8 cellular contexts compared by ENCODE assay signal in genomic region chr14:64540208-64541202, GRCh38. TPM values are rescaled to one million over a fixed set of nuclear protein-coding genes. Genes with fewer than 3 reads are reported as not detected.
DNase-seq lines count a peak whose midpoint lies in the region; ATAC-seq and TF ChIP-seq lines count a peak whose summit lies in the region.

HSPA2 (plus strand) TSS chr14:64540741; CDS start chr14:64540850, 109 bp downstream.

- H3K9me3 Mint-ChIP-seq in WTC11: peaks cover 19% of the 10 kb centered on the region
- H3K9me3 Mint-ChIP-seq in immature natural killer cell: peaks cover 0 to 2% (median 0%) of the 10 kb centered on the region in 6 donors

- H3K27ac Mint-ChIP-seq in WTC11 (peak within 1 kb of the TSS; percentile 100), immature natural killer cell (peak within 1 kb of the TSS; percentile 75 to 96 (median 82))

- ATAC-seq in GM18502 (IDR thresholded peaks at IDR 0.05; ENCODE audit: poor library complexity, unreplicated experiment): peak; percentile 95
- ATAC-seq in HG02970 (IDR thresholded peaks at IDR 0.05; ENCODE audit: low FRiP score, unreplicated experiment): peak; percentile 87
- ATAC-seq in WTC11: peak; percentile 93

- no peak for TF ChIP-seq CTCF in WTC11 (IDR thresholded peaks at IDR 0.05)

- peak within 1 kb of the TSS; percentile 88 for H3K27ac ChIP-seq in caudate nucleus (ENCODE audit: low read depth, low read length)

- CTCF ChIA-PET in WTC11 (lab: Charles Lee): interaction anchor here (0.6 to 1.6 kb wide), 24 partner anchors 8 to 282 kb away, joined by 3 to 19 read pairs (median 3); no protein-coding TSS in a partner anchor

- H3K36me3 Mint-ChIP-seq in WTC11 (peaks cover 25% of the 10 kb centered on the region), immature natural killer cell (no peaks in the 10 kb centered on the region)

- POLR2A ChIA-PET in WTC11 (lab: Charles Lee): interaction anchor here (0.6 to 1.5 kb wide), 16 partner anchors 10 to 283 kb away, joined by 3 to 9 read pairs (median 4); partner anchors contain the start of genes MTHFD1, ZBTB1 and ZBTB25

- DNase-seq in NCI-H2107 (lab: John Stamatoyannopoulos, UW): peak; percentile 91
- DNase-seq in WTC11 (ENCODE audit: low spot score): peak; percentile 99
- peak; percentile 69 to 100 (median 99) for DNase-seq in caudate nucleus (lab: John Stamatoyannopoulos, UW)
- DNase-seq in immature natural killer cell: peak; percentile 94 to 96 (median 95)
- peak; percentile 99 for DNase-seq in smooth muscle cell of the brain vasculature (ENCODE audit: low read depth, low spot score)
- no peak for DNase-seq in NCI-H1417 treated with DMSO at 0.1 percent for 48 hours (lab: John Stamatoyannopoulos, UW)

- H3K27me3 Mint-ChIP-seq in WTC11 (ENCODE audit: low read depth) (peaks cover 20% of the 10 kb centered on the region), immature natural killer cell (ENCODE audit: low read depth in 3 of 3) (peaks cover 9 to 31% (median 23%) of the 10 kb centered on the region in 3 donors)

- H3K4me3 Mint-ChIP-seq in WTC11 (peak within 1 kb of the TSS; percentile 94), immature natural killer cell (peak within 1 kb of the TSS; percentile 94 to 98 (median 94))

- H3K4me1 Mint-ChIP-seq in WTC11: peaks cover 38% of the 10 kb centered on the region
- H3K4me1 Mint-ChIP-seq in immature natural killer cell: peaks cover 35 to 40% of the 10 kb centered on the region in 2 donors

TF ChIP-seq in WTC11, 78 proteins besides CTCF, POLR2A, EP300 and RAD21 (continues in another document):
- TF ChIP-seq IRF2 (CRISPR knock-in tag; IDR thresholded peaks at IDR 0.05; ENCODE audit: borderline replicate concordance, low read depth) (no peak), ZBTB21 (CRISPR knock-in tag; IDR thresholded peaks at IDR 0.05; ENCODE audit: borderline replicate concordance) (0 out of 2 replicates have a peak, but pooled peaks have one; percentile 75), HMGA2 (CRISPR knock-in tag; IDR thresholded peaks at IDR 0.05) (no peak), ZNF423 (CRISPR knock-in tag; IDR thresholded peaks at IDR 0.05) (no peak), ATF3 (CRISPR knock-in tag; conservative IDR thresholded peaks at IDR 0.05) (no peak), AFF4 (CRISPR knock-in tag; IDR thresholded peaks at IDR 0.05; ENCODE audit: borderline replicate concordance) (0 out of 2 replicates have a peak, but pooled peaks have one; percentile 44), TCF7 (CRISPR knock-in tag; IDR thresholded peaks at IDR 0.05; ENCODE audit: low read depth) (no peak), ZNF138 (CRISPR knock-in tag; conservative IDR thresholded peaks at IDR 0.05) (no peak), NR3C1 (CRISPR knock-in tag; conservative IDR thresholded peaks at IDR 0.05; ENCODE audit: low read depth) (0 out of 2 replicates have a peak, but pooled peaks have one; percentile 43), ETV6 (CRISPR knock-in tag; IDR thresholded peaks at IDR 0.05) (peak; percentile 86), JAZF1 (CRISPR knock-in tag; IDR thresholded peaks at IDR 0.05) (no peak), NR2C2 (CRISPR knock-in tag; IDR thresholded peaks at IDR 0.05) (no peak), ZSCAN18 (CRISPR knock-in tag; IDR thresholded peaks at IDR 0.05) (no peak), CDX4 (CRISPR knock-in tag; IDR thresholded peaks at IDR 0.05; ENCODE audit: borderline replicate concordance) (no peak), PRDM15 (CRISPR knock-in tag; IDR thresholded peaks at IDR 0.05) (peak; percentile 79; the same call in 1 of the 2 replicates), MAX (CRISPR knock-in tag; IDR thresholded peaks at IDR 0.05) (peak; percentile 92; the same call in 1 of the 2 replicates), ATF1 (CRISPR knock-in tag; IDR thresholded peaks at IDR 0.05) (no peak), ZNF219 (CRISPR knock-in tag; IDR thresholded peaks at IDR 0.05; ENCODE audit: borderline replicate concordance) (no peak)

RNA-seq across cellular contexts. Expression of gene HSPA2, which starts in this region (rescaled TPM):
- 30.2 to 43.9 TPM (median 40.7 TPM) in 3 replicates for total RNA-seq in WTC11 (2021)
- polyA plus RNA-seq in immature natural killer cell: 1 to 10 TPM in 1 of 3 donors, under 1 TPM in 2; 0.11 to 1.2 (median 0.73) TPM
